Comparison of ENCODE assay signal across 9 cellular contexts in the genomic region with DNA sequence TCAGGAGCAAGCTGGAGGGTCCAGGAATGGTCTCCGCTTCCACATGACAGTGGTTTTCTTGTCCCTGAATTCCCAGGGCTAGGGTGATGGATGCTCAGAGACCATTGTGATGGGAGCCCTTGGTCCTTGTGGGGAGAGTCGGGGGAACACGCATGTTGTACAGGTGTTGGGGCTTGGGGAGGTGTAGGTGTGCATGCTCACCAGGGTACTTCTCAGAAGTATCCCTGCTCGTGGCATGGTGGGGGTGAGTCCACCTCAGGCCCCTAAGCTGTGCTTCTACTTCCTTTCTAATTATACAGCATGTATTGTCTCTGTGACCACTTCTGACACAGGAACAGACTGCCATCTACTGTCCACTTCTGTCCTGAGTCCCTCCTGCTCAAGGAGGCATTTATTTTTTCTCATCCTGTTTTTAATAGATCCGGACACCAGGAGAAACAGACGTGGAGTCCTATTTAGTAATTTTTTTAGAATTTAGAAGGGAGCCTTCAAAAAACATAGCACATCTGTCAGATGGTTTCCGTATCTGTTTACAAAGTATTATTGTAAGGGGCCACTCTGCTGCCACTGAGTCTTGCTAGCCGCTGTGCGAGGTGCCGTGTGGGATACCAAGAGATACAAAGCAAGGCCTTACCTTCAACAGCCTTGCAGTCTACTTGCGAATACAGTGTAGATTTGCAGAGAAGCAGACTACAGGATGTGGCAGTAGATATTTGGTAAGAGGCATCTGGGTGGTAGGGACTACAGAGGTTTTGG. TPM values are rescaled to one million over a fixed set of nuclear protein-coding genes. Genes with fewer than 3 reads are reported as not detected.
A peak's percentile ranks its signal among the peaks of the same experiment; 100 is the strongest.
DNase-seq lines count a peak whose midpoint lies in the region; ATAC-seq, FAIRE-seq and TF ChIP-seq lines count a peak whose summit lies in the region.
"Had no signal": no experiment of that assay in that cellular context is flagged by ENCODE, and none has a peak within 500 bp of the region (broad histone marks: within the 10 kb centered on the region; RNA-seq: fewer than 3 reads in every experiment).

No MANE protein-coding gene starts in this region.

- H3K27me3 ChIP-seq in bronchial epithelial cell (ENCODE audit: control insufficient read depth, insufficient read depth, low read length): peaks cover 9% of the 10 kb centered on the region
- no peaks in the 10 kb centered on the region for H3K27me3 ChIP-seq in lung (ENCODE audit: control insufficient read depth, insufficient read depth)

- DNase-seq in NCI-H2029 (lab: John Stamatoyannopoulos, UW) (peak; percentile 81), bronchial epithelial cell (ENCODE audit: low read depth) (peak; percentile 66), lung (ENCODE audit: low spot score) (no peak), endothelial cell (ENCODE audit: low spot score) (no peak)
- DNase-seq: activated B cell treated with CpG ODN at 0.5 μM for 24 hours had no signal

- H3K9me3 Mint-ChIP-seq in endothelial cell (ENCODE audit: unreplicated experiment): no peaks in the 10 kb centered on the region

- ATAC-seq in lung (ENCODE audit: insufficient read depth, low FRiP score) (no peak), GM21381 (IDR thresholded peaks at IDR 0.05; ENCODE audit: unreplicated experiment) (no peak), GM18519 (IDR thresholded peaks at IDR 0.05; ENCODE audit: low FRiP score, unreplicated experiment) (no peak), HG03095 (IDR thresholded peaks at IDR 0.05; ENCODE audit: unreplicated experiment) (no peak)

- H3K4me1 ChIP-seq in lung (ENCODE audit: control insufficient read depth in 2 of 2, insufficient read depth in 2 of 2, low read length in 2 of 2): no peaks in the 10 kb centered on the region

- WGBS in lung, 2 donors: 64 to 67% methylated on average over 11 of the region's 11 CpGs

- H3K27ac Mint-ChIP-seq in endothelial cell (ENCODE audit: unreplicated experiment): no peak overlapping the region
- H3K27ac Mint-ChIP-seq: activated B cell treated with CpG ODN at 0.5 μM for 24 hours had no signal

- H3K27me3 Mint-ChIP-seq in endothelial cell (ENCODE audit: unreplicated experiment): peaks cover 5% of the 10 kb centered on the region

- TF ChIP-seq CTCF in GM12873 (IDR thresholded peaks at IDR 0.05; ENCODE audit: insufficient read depth, low read depth, low read length, missing control alignments) (peak; percentile 27), bronchial epithelial cell (IDR thresholded peaks at IDR 0.05; ENCODE audit: insufficient read depth, low read length, severe bottlenecking) (peak; percentile 65), lung (IDR thresholded peaks at IDR 0.05; ENCODE audit: control extremely low read depth, extremely low read depth) (peak; percentile 38), endothelial cell (IDR thresholded peaks at IDR 0.05; ENCODE audit: unreplicated experiment) (no peak)

- no peak for FAIRE-seq in bronchial epithelial cell (lab: Jason Lieb, UNC)

- H3K4me3 ChIP-seq in bronchial epithelial cell (ENCODE audit: low read depth, low read length) (no peak overlapping the region), lung (no peak overlapping the region)

- no peaks in the 10 kb centered on the region for H3K36me3 Mint-ChIP-seq in endothelial cell (ENCODE audit: low read depth, unreplicated experiment)

- H3K36me3 ChIP-seq in bronchial epithelial cell (ENCODE audit: control insufficient read depth, insufficient read depth, low read length) (no peaks in the 10 kb centered on the region), lung (ENCODE audit: control insufficient read depth in 2 of 2, insufficient read depth in 2 of 2, low read length in 2 of 2) (no peaks in the 10 kb centered on the region)

- H3K4me1 Mint-ChIP-seq in endothelial cell (ENCODE audit: unreplicated experiment): no peaks in the 10 kb centered on the region

- H3K4me3 Mint-ChIP-seq in endothelial cell (ENCODE audit: unreplicated experiment): no peak overlapping the region
- H3K4me3 Mint-ChIP-seq: activated B cell treated with CpG ODN at 0.5 μM for 24 hours had no signal

- no peaks in the 10 kb centered on the region for H3K9me3 ChIP-seq in lung (ENCODE audit: control insufficient read depth in 2 of 2, insufficient read depth in 1 of 2, low read length in 1 of 2)

- no peak overlapping the region for H3K27ac ChIP-seq in lung (ENCODE audit: low read depth in 1 of 2, low read length in 1 of 2)

RNA-seq across cellular contexts. Expression of gene NTF3, which starts 10.5 kb away (rescaled TPM):
- total RNA-seq in bronchial epithelial cell (not detected in 2 replicates), lung (1 to 10 TPM; 1.1 to 2.7 TPM), endothelial cell (ENCODE audit: unreplicated experiment) (not detected)
- polyA plus RNA-seq in lung: under 1 TPM; 0.84 to 0.91 TPM
- total RNA-seq: activated B cell treated with CpG ODN at 0.5 μM for 24 hours had no signal

Comparison
In these comparisons a context has a peak if more than half of its experiments do, and no peak if none do; other contexts are left out.
1. DNase-seq: peak in NCI-H2029 (single experiment) and bronchial epithelial cell (single experiment); none in lung (single experiment) and endothelial cell (single experiment).